25 cellular contexts compared by ENCODE assay signal in the genomic region with DNA sequence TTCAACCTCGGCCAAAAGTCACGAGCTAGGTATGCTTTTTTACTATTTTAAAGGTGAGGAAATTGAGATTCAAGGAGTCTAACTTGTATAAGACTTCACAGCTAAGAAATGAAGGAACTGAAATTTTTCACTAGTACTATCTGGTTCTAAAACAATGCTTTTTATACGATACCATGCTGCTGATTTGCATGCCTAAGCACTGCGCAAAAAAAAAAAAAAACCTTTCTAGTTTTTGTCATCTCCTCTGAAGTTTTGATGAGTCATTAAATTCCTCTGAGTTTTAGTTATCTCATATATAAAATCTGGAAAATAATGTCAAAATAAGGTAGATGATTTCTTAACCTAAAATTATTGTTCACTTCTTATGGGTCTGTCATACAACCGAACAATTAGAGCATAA. TPM values are rescaled to one million over a fixed set of nuclear protein-coding genes. Genes with fewer than 3 reads are reported as not detected.
DNase-seq lines count a peak whose midpoint lies in the region; ATAC-seq, FAIRE-seq and TF ChIP-seq lines count a peak whose summit lies in the region.
"Had no signal": no experiment of that assay in that cellular context is flagged by ENCODE, and none has a peak within 500 bp of the region (broad histone marks: within the 10 kb centered on the region; RNA-seq: fewer than 3 reads in every experiment).

No MANE protein-coding gene starts in this region.

- H3K9me3 ChIP-seq in K562 (replicated peaks; ENCODE audit: control insufficient read depth, insufficient read depth, low read depth, low read length), result no peaks in the 10 kb centered on the region
- H3K9me3 ChIP-seq in keratinocyte (ENCODE audit: control insufficient read depth, low read depth, low read length), result no peaks in the 10 kb centered on the region
- H3K9me3 ChIP-seq in upper lobe of right lung, result no peaks in the 10 kb centered on the region
- H3K9me3 ChIP-seq in neural progenitor cell (ENCODE audit: low read depth), result no peaks in the 10 kb centered on the region
- H3K9me3 ChIP-seq: BE2C had no signal

- no peak for TF ChIP-seq POLR2A in K562 (conservative IDR thresholded peaks at IDR 0.05)

- no peak overlapping the region for H3K4me3 ChIP-seq in K562
- H3K4me3 ChIP-seq in keratinocyte (ENCODE audit: control insufficient read depth in 2 of 3, extremely low read depth in 1 of 3, insufficient read depth in 2 of 3, low read depth in 1 of 3, low read length in 3 of 3), result no peak overlapping the region
- H3K4me3 ChIP-seq in upper lobe of right lung, result no peak overlapping the region
- no peak overlapping the region for H3K4me3 ChIP-seq in neural progenitor cell

- H3K27me3 Mint-ChIP-seq in neural progenitor cell (ENCODE audit: insufficient read depth, low read depth), result peaks cover 6% of the 10 kb centered on the region
- H3K27me3 Mint-ChIP-seq: CD4-positive, CD25-positive, alpha-beta regulatory T cell had no signal

- POLR2A ChIA-PET in K562 (lab: Yijun Ruan, JAX), result no interaction called here

- H3K79me2 ChIP-seq in K562 (ENCODE audit: control insufficient read depth, insufficient read depth, low read length), result no peaks in the 10 kb centered on the region
- H3K79me2 ChIP-seq in keratinocyte (ENCODE audit: control insufficient read depth, insufficient read depth, low read length), result no peaks in the 10 kb centered on the region
- no peaks in the 10 kb centered on the region for H3K79me2 ChIP-seq in neural progenitor cell (ENCODE audit: low read depth)

- WGBS in K562 (ENCODE audit: insufficient coverage, low coverage, missing lambda C conversion rate), result 27% methylated on average over 5 of the region's 5 CpGs

- no peaks in the 10 kb centered on the region for H3K36me3 ChIP-seq in K562 (ENCODE audit: control insufficient read depth, insufficient read depth, low read length)
- H3K36me3 ChIP-seq in keratinocyte (ENCODE audit: control insufficient read depth in 2 of 2, extremely low read depth in 1 of 2, insufficient read depth in 2 of 2, low read length in 2 of 2), result no peaks in the 10 kb centered on the region
- H3K36me3 ChIP-seq in upper lobe of right lung, result no peaks in the 10 kb centered on the region
- no peaks in the 10 kb centered on the region for H3K36me3 ChIP-seq in neural progenitor cell
- H3K36me3 ChIP-seq: BE2C had no signal

- BruUV-seq in K562 (replicated peaks; lab: Mats Ljungman, UMichigan), result no TSS peak

- peaks cover 9% of the 10 kb centered on the region for H3K9me3 Mint-ChIP-seq in neural progenitor cell
- H3K9me3 Mint-ChIP-seq: HFFc6 had no signal

- ATAC-seq in GM18868 (IDR thresholded peaks at IDR 0.05; ENCODE audit: unreplicated experiment), result peak; percentile 79
- peak; percentile 50 for ATAC-seq in HG02884 (IDR thresholded peaks at IDR 0.05; ENCODE audit: unreplicated experiment)
- ATAC-seq in K562, result no peak
- ATAC-seq in upper lobe of right lung, result no peak
- ATAC-seq: HCT116 had no signal

- H3K4me2 ChIP-seq in K562 (ENCODE audit: insufficient read depth, low read length) (no peak overlapping the region), keratinocyte (ENCODE audit: control insufficient read depth, extremely low read depth, insufficient read depth, low read depth, low read length) (peak overlapping the region; percentile 62), neural progenitor cell (no peak overlapping the region)
- H3K4me2 ChIP-seq: KMS-11 had no signal

- H3K9ac ChIP-seq in K562 (ENCODE audit: insufficient read depth in 1 of 2, low read depth in 2 of 2, low read length in 2 of 2), result no peak overlapping the region
- H3K9ac ChIP-seq in keratinocyte (ENCODE audit: control insufficient read depth, extremely low read depth, insufficient read depth, low read length), result no peak overlapping the region
- no peak overlapping the region for H3K9ac ChIP-seq in neural progenitor cell
- H3K9ac ChIP-seq: KMS-11 had no signal

- TF ChIP-seq CTCF in K562 (IDR thresholded peaks at IDR 0.05 in 2 of 3, conservative IDR thresholded peaks at IDR 0.05 in 1 of 3; ENCODE audit: insufficient read depth in 2 of 3, low read depth in 1 of 3, low read length in 3 of 3) (no peak), keratinocyte (optimal IDR thresholded peaks at IDR 0.05 in 1 of 3, IDR thresholded peaks at IDR 0.05 in 1 of 3, conservative IDR thresholded peaks at IDR 0.05 in 1 of 3; ENCODE audit: extremely low read depth in 1 of 3, insufficient read depth in 2 of 3, low read length in 3 of 3) (no peak), upper lobe of right lung (IDR thresholded peaks at IDR 0.05) (no peak), neural progenitor cell (IDR thresholded peaks at IDR 0.05) (no peak), GM13976 (IDR thresholded peaks at IDR 0.05; ENCODE audit: borderline replicate concordance, control extremely low read depth, extremely low read depth, insufficient read depth, missing control alignments) (no peak)

- H3K4me3 Mint-ChIP-seq in neural progenitor cell, result no peak overlapping the region
- H3K4me3 Mint-ChIP-seq: CD4-positive, CD25-positive, alpha-beta regulatory T cell; CD8-positive, alpha-beta memory T cell; HFFc6 had no signal

- peaks cover 7% of the 10 kb centered on the region for H3K4me1 Mint-ChIP-seq in neural progenitor cell
- H3K4me1 Mint-ChIP-seq: CD4-positive, CD25-positive, alpha-beta regulatory T cell; CD8-positive, alpha-beta memory T cell had no signal

- H2AFZ ChIP-seq in K562 (ENCODE audit: low read depth, low read length) (0 out of 2 replicates have a peak overlapping the region, but pooled peaks have one; percentile 45), keratinocyte (ENCODE audit: control insufficient read depth, low read length) (peak overlapping the region; percentile 83), neural progenitor cell (replicated peaks) (no peak overlapping the region)

- H4K20me1 ChIP-seq in K562 (replicated peaks; ENCODE audit: control insufficient read depth, insufficient read depth, low read length), result no peaks in the 10 kb centered on the region
- H4K20me1 ChIP-seq in keratinocyte (ENCODE audit: control insufficient read depth, extremely low read depth, insufficient read depth, low read length), result no peaks in the 10 kb centered on the region
- no peaks in the 10 kb centered on the region for H4K20me1 ChIP-seq in neural progenitor cell (ENCODE audit: low read depth)

- TF ChIP-seq RAD21 in K562 (CRISPR knock-in tag; conservative IDR thresholded peaks at IDR 0.05 in 1 of 2, IDR thresholded peaks at IDR 0.05 in 1 of 2), result no peak

- H3K27me3 ChIP-seq in K562 (ENCODE audit: control insufficient read depth in 2 of 2, insufficient read depth in 2 of 2, low read length in 2 of 2) (no peaks in the 10 kb centered on the region), keratinocyte (ENCODE audit: control insufficient read depth, extremely low read depth, insufficient read depth, low read length) (no peaks in the 10 kb centered on the region), upper lobe of right lung (no peaks in the 10 kb centered on the region), neural progenitor cell (no peaks in the 10 kb centered on the region)
- H3K27me3 ChIP-seq: BE2C had no signal

- H3K9me1 ChIP-seq in K562 (ENCODE audit: control insufficient read depth, insufficient read depth, low read length) (no peaks in the 10 kb centered on the region), keratinocyte (ENCODE audit: control insufficient read depth, extremely low read depth, insufficient read depth, low read length) (no peaks in the 10 kb centered on the region)

- in situ Hi-C loops in K562 (cut with MboI), result no loop called here
- in situ Hi-C loops in GM13976 (cut with MboI; ENCODE audit: low sequenced_read_pairs, unreplicated experiment), result no loop called here

- H3K36me3 Mint-ChIP-seq in neural progenitor cell, result no peaks in the 10 kb centered on the region
- H3K36me3 Mint-ChIP-seq: CD4-positive, CD25-positive, alpha-beta regulatory T cell had no signal

- dilution Hi-C loops in keratinocyte (cut with MboI; ENCODE audit: extremely low pct_ligation_motif_present, low sequenced_read_pairs), result no loop called here

- FAIRE-seq in K562 (lab: Jason Lieb, UNC) (no peak), keratinocyte (lab: Jason Lieb, UNC) (no peak)
- FAIRE-seq: A204.1, GM12891 had no signal

- H3K27ac Mint-ChIP-seq in neural progenitor cell, result no peak overlapping the region
- H3K27ac Mint-ChIP-seq: CD4-positive, CD25-positive, alpha-beta regulatory T cell; CD8-positive, alpha-beta memory T cell; HFFc6 had no signal

- DNase-seq in K562 (ENCODE audit: extremely low read depth in 1 of 4, low spot score in 3 of 4), result no peak
- DNase-seq in keratinocyte (ENCODE audit: low read depth, low spot score), result no peak
- no peak for DNase-seq in upper lobe of right lung
- no peak for DNase-seq in neural progenitor cell (ENCODE audit: low spot score)
- DNase-seq in GM13976 (ENCODE audit: low spot score), result no peak
- DNase-seq: ACHN; BE2C; C1 segment of cervical spinal cord; CD4-positive, CD25-positive, alpha-beta regulatory T cell; CD8-positive, alpha-beta memory T cell; COR-L47; DMS 273 treated with DMSO at 0.1 percent for 48 hours; DMS53; DND-41; EL; GOT3; H7; HFFc6 had no signal

- no peaks in the 10 kb centered on the region for H3K4me1 ChIP-seq in K562 (replicated peaks in 1 of 2; ENCODE audit: control insufficient read depth in 2 of 2, insufficient read depth in 2 of 2, low read length in 2 of 2)
- peaks cover 7% of the 10 kb centered on the region for H3K4me1 ChIP-seq in keratinocyte (ENCODE audit: control insufficient read depth, extremely low read depth, insufficient read depth, low read length)
- H3K4me1 ChIP-seq in upper lobe of right lung, result no peaks in the 10 kb centered on the region
- H3K4me1 ChIP-seq in neural progenitor cell, result no peaks in the 10 kb centered on the region
- H3K4me1 ChIP-seq: BE2C had no signal

- TF ChIP-seq EP300 in K562 (IDR thresholded peaks at IDR 0.05; ENCODE audit: low read length), result no peak

- intact Hi-C loops in K562 (cut with micrococcal nuclease) (no loop called here), upper lobe of right lung (cut with DNase I) (no loop called here)

- H3F3A ChIP-seq in neural progenitor cell (ENCODE audit: low read depth), result no peaks in the 10 kb centered on the region

- CTCF ChIA-PET in K562 (lab: Yijun Ruan, JAX; ENCODE audit: low intra/inter-chr PET ratio), result no interaction called here

- H3K27ac ChIP-seq in K562 (ENCODE audit: extremely low read depth, low read depth, low read length), result no peak overlapping the region
- no peak overlapping the region for H3K27ac ChIP-seq in keratinocyte (ENCODE audit: control insufficient read depth, insufficient read depth, low read length)
- no peak overlapping the region for H3K27ac ChIP-seq in upper lobe of right lung
- no peak overlapping the region for H3K27ac ChIP-seq in neural progenitor cell
- H3K27ac ChIP-seq: HL-60, KMS-11 had no signal

RNA-seq across cellular contexts. Expression of a gene that starts 28.0 kb away (rescaled TPM):
- total RNA-seq in K562 (2011; cell fraction: chromatin; rRNA removed; ENCODE audit: low replicate concordance), result 17.9 and 49.6 TPM in 2 replicates
- total RNA-seq in K562 (2011; cell fraction: nucleolus; rRNA removed), result 10.2 and 13.7 TPM in 2 replicates
- 23.2 and 46.4 TPM in 2 replicates for total RNA-seq in K562 (2011; cell fraction: nucleoplasm; rRNA removed)
- 20.2 and 26.3 TPM in 2 replicates for total RNA-seq in K562 (2014; rRNA removed)
- total RNA-seq in K562 (2014; rRNA removed; fragmentation: Illumina TruSeq; extraction: Trizol), result 47.3 and 51.8 TPM in 2 replicates
- total RNA-seq in K562 (2015; rRNA removed; fragmentation: Illumina TruSeq; extraction: Trizol), result 34.1 and 36.1 TPM in 2 replicates
- total RNA-seq in K562 (2021), result 26.8 and 27.3 TPM in 2 replicates
- polyA plus RNA-seq in K562 (2011; rRNA removed), result 49.7 and 51.7 TPM in 2 replicates
- polyA plus RNA-seq in K562 (2011; cell fraction: cytosol; rRNA removed), result 7.3 and 18.5 TPM in 2 replicates
- 26.0 and 47.7 TPM in 2 replicates for polyA plus RNA-seq in K562 (2011; cell fraction: nucleus; rRNA removed)
- polyA plus RNA-seq in K562 (2012), result 19.5 and 29.9 TPM in 2 replicates
- polyA plus RNA-seq in K562 (2014; fragmentation: Illumina TruSeq; extraction: Trizol), result 26.6 and 33.0 TPM in 2 replicates
- 10 to 100 TPM; 54.5 to 58.5 TPM for polyA plus RNA-seq in K562 (2014; fragmentation: Nextera tagmentation; extraction: Ambion mirVana)
- 29.8 and 35.5 TPM in 2 replicates for polyA plus RNA-seq in K562 (2014; rRNA removed)
- polyA minus RNA-seq in K562 (2011; rRNA and poly(A)+ RNA removed), result 38.8 and 46.9 TPM in 2 replicates
- 14.1 and 15.8 TPM in 2 replicates for polyA minus RNA-seq in K562 (2011; cell fraction: cytosol; rRNA and poly(A)+ RNA removed)
- polyA minus RNA-seq in K562 (2011; cell fraction: nucleus; rRNA and poly(A)+ RNA removed), result 34.9 and 77.4 TPM in 2 replicates
- 46.0 to 67.1 TPM (median 52.4 TPM) in 3 replicates for polyA plus RNA-seq in keratinocyte
- 64.3 TPM for polyA plus RNA-seq in keratinocyte (2011; ENCODE audit: low read depth)
- 35.7 and 73.4 TPM in 2 replicates for polyA plus RNA-seq in keratinocyte (2011; cell fraction: cytosol; rRNA removed)
- polyA plus RNA-seq in keratinocyte (2011; cell fraction: nucleus; rRNA removed), result 33.2 and 50.0 TPM in 2 replicates
- polyA plus RNA-seq in keratinocyte (2012; ENCODE audit: low replicate concordance), result 40.6 and 47.7 TPM in 2 replicates
- polyA minus RNA-seq in keratinocyte, result 5.0 to 35.0 TPM (median 26.2 TPM) in 3 replicates
- 31.1 TPM for polyA minus RNA-seq in keratinocyte (2011; cell fraction: cytosol; rRNA and poly(A)+ RNA removed)
- polyA minus RNA-seq in keratinocyte (2011; cell fraction: nucleus; rRNA and poly(A)+ RNA removed), result 22.2 and 30.3 TPM in 2 replicates
- 60.5 TPM for total RNA-seq in upper lobe of right lung
- total RNA-seq in neural progenitor cell (ENCODE audit: low replicate concordance), result 52.8 and 76.0 TPM in 2 replicates

Comparison
In these comparisons a context has a peak if more than half of its experiments do, and no peak if none do; other contexts are left out.
1. ATAC-seq: peak in GM18868 (single experiment) and HG02884 (single experiment); none in K562 (single experiment) and upper lobe of right lung (single experiment).